ENCODE assay signal across 1 cellular context in genomic region chr11:2097356-2097997, GRCh38.
TF ChIP-seq lines count a peak whose summit lies in the region.

No MANE protein-coding gene starts in this region.

TF ChIP-seq in HepG2, 621 proteins besides CTCF, POLR2A, EP300 and RAD21 (continued from another document and continues in another):
- TF ChIP-seq, protein P1, sequence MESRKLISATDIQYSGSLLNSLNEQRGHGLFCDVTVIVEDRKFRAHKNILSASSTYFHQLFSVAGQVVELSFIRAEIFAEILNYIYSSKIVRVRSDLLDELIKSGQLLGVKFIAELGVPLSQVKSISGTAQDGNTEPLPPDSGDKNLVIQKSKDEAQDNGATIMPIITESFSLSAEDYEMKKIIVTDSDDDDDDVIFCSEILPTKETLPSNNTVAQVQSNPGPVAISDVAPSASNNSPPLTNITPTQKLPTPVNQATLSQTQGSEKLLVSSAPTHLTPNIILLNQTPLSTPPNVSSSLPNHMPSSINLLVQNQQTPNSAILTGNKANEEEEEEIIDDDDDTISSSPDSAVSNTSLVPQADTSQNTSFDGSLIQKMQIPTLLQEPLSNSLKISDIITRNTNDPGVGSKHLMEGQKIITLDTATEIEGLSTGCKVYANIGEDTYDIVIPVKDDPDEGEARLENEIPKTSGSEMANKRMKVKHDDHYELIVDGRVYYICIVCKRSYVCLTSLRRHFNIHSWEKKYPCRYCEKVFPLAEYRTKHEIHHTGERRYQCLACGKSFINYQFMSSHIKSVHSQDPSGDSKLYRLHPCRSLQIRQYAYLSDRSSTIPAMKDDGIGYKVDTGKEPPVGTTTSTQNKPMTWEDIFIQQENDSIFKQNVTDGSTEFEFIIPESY (CRISPR knock-in tag; IDR thresholded peaks at IDR 0.05), result no peak
- TF ChIP-seq ATF6 (CRISPR knock-in tag; conservative IDR thresholded peaks at IDR 0.05) (no peak), NR2C2 (CRISPR knock-in tag; IDR thresholded peaks at IDR 0.05; ENCODE audit: borderline replicate concordance) (peak; percentile 68), NCOA2 (CRISPR knock-in tag; IDR thresholded peaks at IDR 0.05) (peak; percentile 56; the same call in 1 of the 2 replicates), ZNF691 (CRISPR knock-in tag; IDR thresholded peaks at IDR 0.05; ENCODE audit: borderline replicate concordance, low read depth) (no peak; the same call in 1 of the 2 replicates), ZNF792 (CRISPR knock-in tag; IDR thresholded peaks at IDR 0.05) (no peak; the same call in 1 of the 2 replicates), REL (CRISPR knock-in tag; conservative IDR thresholded peaks at IDR 0.05) (no peak), ZNF737 (CRISPR knock-in tag; IDR thresholded peaks at IDR 0.05; ENCODE audit: borderline replicate concordance) (no peak), XBP1 (CRISPR knock-in tag; IDR thresholded peaks at IDR 0.05) (no peak), SMARCE1 (IDR thresholded peaks at IDR 0.05; ENCODE audit: borderline replicate concordance) (no peak), DPF2 (CRISPR knock-in tag; IDR thresholded peaks at IDR 0.05; ENCODE audit: borderline replicate concordance, low read depth) (peak; percentile 80), TIGD3 (CRISPR knock-in tag; IDR thresholded peaks at IDR 0.05; ENCODE audit: borderline replicate concordance) (no peak), ZNF644 (CRISPR knock-in tag; IDR thresholded peaks at IDR 0.05; ENCODE audit: low read depth) (no peak), ZFP36L2 (CRISPR knock-in tag; IDR thresholded peaks at IDR 0.05) (no peak), ZBTB34 (CRISPR knock-in tag; IDR thresholded peaks at IDR 0.05) (no peak), RNF2 (conservative IDR thresholded peaks at IDR 0.05; ENCODE audit: low read depth) (no peak), YEATS2 (CRISPR knock-in tag; IDR thresholded peaks at IDR 0.05; ENCODE audit: borderline replicate concordance) (no peak), TOE1 (CRISPR knock-in tag; IDR thresholded peaks at IDR 0.05) (no peak), BRD4 (CRISPR knock-in tag; IDR thresholded peaks at IDR 0.05) (no peak), CREM (IDR thresholded peaks at IDR 0.05) (no peak), CREM (CRISPR knock-in tag; IDR thresholded peaks at IDR 0.05) (no peak), HDAC2 (CRISPR knock-in tag; IDR thresholded peaks at IDR 0.05) (peak; percentile 93), ZFY (CRISPR knock-in tag; IDR thresholded peaks at IDR 0.05) (peak; percentile 77), ZKSCAN5 (CRISPR knock-in tag; IDR thresholded peaks at IDR 0.05) (no peak), ZSCAN29 (CRISPR knock-in tag; conservative IDR thresholded peaks at IDR 0.05) (0 out of 2 replicates have a peak, but pooled peaks have one; percentile 49), REXO4 (CRISPR knock-in tag; IDR thresholded peaks at IDR 0.05; ENCODE audit: borderline replicate concordance) (no peak), MIER2 (CRISPR knock-in tag; IDR thresholded peaks at IDR 0.05) (0 out of 2 replicates have a peak, but pooled peaks have one; percentile 41), PCBP1 (IDR thresholded peaks at IDR 0.05; ENCODE audit: borderline replicate concordance, low read depth, low read length) (no peak), ZNF639 (CRISPR knock-in tag; conservative IDR thresholded peaks at IDR 0.05) (no peak), RBM39 (IDR thresholded peaks at IDR 0.05; ENCODE audit: low read depth, low read length, poor library complexity, severe bottlenecking) (no peak), NAIF1 (CRISPR knock-in tag; IDR thresholded peaks at IDR 0.05; ENCODE audit: borderline replicate concordance) (no peak; the same call in 1 of the 2 replicates), ZNF503 (CRISPR knock-in tag; IDR thresholded peaks at IDR 0.05) (peak; percentile 63; the same call in 1 of the 2 replicates), ZBTB7B (CRISPR knock-in tag; IDR thresholded peaks at IDR 0.05) (peak; percentile 88), SKIL (CRISPR knock-in tag; IDR thresholded peaks at IDR 0.05; ENCODE audit: borderline replicate concordance) (peak; percentile 67; the same call in 1 of the 2 replicates), SOX5 (CRISPR knock-in tag; IDR thresholded peaks at IDR 0.05; ENCODE audit: borderline replicate concordance) (peak; percentile 74; the same call in 1 of the 2 replicates)
- TF ChIP-seq, protein P2, sequence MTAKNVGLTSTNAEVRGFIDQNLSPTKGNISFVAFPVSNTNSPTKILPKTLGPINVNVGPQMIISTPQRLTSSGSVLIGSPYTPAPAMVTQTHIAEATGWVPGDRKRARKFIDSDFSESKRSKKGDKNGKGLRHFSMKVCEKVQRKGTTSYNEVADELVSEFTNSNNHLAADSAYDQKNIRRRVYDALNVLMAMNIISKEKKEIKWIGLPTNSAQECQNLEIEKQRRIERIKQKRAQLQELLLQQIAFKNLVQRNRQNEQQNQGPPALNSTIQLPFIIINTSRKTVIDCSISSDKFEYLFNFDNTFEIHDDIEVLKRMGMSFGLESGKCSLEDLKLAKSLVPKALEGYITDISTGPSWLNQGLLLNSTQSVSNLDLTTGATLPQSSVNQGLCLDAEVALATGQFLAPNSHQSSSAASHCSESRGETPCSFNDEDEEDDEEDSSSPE (CRISPR knock-in tag; IDR thresholded peaks at IDR 0.05), result peak; percentile 76
- TF ChIP-seq, protein P3, sequence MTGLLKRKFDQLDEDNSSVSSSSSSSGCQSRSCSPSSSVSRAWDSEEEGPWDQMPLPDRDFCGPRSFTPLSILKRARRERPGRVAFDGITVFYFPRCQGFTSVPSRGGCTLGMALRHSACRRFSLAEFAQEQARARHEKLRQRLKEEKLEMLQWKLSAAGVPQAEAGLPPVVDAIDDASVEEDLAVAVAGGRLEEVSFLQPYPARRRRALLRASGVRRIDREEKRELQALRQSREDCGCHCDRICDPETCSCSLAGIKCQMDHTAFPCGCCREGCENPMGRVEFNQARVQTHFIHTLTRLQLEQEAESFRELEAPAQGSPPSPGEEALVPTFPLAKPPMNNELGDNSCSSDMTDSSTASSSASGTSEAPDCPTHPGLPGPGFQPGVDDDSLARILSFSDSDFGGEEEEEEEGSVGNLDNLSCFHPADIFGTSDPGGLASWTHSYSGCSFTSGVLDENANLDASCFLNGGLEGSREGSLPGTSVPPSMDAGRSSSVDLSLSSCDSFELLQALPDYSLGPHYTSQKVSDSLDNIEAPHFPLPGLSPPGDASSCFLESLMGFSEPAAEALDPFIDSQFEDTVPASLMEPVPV (CRISPR knock-in tag; IDR thresholded peaks at IDR 0.05), result no peak; the same call in 1 of the 2 replicates
- TF ChIP-seq, protein P4, sequence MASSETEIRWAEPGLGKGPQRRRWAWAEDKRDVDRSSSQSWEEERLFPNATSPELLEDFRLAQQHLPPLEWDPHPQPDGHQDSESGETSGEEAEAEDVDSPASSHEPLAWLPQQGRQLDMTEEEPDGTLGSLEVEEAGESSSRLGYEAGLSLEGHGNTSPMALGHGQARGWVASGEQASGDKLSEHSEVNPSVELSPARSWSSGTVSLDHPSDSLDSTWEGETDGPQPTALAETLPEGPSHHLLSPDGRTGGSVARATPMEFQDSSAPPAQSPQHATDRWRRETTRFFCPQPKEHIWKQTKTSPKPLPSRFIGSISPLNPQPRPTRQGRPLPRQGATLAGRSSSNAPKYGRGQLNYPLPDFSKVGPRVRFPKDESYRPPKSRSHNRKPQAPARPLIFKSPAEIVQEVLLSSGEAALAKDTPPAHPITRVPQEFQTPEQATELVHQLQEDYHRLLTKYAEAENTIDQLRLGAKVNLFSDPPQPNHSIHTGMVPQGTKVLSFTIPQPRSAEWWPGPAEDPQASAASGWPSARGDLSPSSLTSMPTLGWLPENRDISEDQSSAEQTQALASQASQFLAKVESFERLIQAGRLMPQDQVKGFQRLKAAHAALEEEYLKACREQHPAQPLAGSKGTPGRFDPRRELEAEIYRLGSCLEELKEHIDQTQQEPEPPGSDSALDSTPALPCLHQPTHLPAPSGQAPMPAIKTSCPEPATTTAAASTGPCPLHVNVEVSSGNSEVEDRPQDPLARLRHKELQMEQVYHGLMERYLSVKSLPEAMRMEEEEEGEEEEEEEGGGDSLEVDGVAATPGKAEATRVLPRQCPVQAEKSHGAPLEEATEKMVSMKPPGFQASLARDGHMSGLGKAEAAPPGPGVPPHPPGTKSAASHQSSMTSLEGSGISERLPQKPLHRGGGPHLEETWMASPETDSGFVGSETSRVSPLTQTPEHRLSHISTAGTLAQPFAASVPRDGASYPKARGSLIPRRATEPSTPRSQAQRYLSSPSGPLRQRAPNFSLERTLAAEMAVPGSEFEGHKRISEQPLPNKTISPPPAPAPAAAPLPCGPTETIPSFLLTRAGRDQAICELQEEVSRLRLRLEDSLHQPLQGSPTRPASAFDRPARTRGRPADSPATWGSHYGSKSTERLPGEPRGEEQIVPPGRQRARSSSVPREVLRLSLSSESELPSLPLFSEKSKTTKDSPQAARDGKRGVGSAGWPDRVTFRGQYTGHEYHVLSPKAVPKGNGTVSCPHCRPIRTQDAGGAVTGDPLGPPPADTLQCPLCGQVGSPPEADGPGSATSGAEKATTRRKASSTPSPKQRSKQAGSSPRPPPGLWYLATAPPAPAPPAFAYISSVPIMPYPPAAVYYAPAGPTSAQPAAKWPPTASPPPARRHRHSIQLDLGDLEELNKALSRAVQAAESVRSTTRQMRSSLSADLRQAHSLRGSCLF (CRISPR knock-in tag; IDR thresholded peaks at IDR 0.05; ENCODE audit: borderline replicate concordance), result no peak
